8 cellular contexts compared by ENCODE assay signal in genomic region chr22:36123673-36124630, GRCh38. TPM values are rescaled to one million over a fixed set of nuclear protein-coding genes. Genes with fewer than 3 reads are reported as not detected.
DNase-seq lines count a peak whose midpoint lies in the region; ATAC-seq and TF ChIP-seq lines count a peak whose summit lies in the region.

No MANE protein-coding gene starts in this region.

- H3K36me3 Mint-ChIP-seq in activated CD4-positive, alpha-beta memory T cell treated with anti-CD3 and anti-CD28 coated beads for 36 hours: peaks cover 2% of the 10 kb centered on the region

- peak; percentile 84 for ATAC-seq in GM19025 (IDR thresholded peaks at IDR 0.05; ENCODE audit: low read depth, unreplicated experiment)
- peak; percentile 99 for ATAC-seq in lower lobe of right lung

- DNase-seq in AG04449 (ENCODE audit: low read depth, low spot score) (peak; percentile 55), HL-60 (ENCODE audit: low read depth in 1 of 2, low spot score in 1 of 2) (peak; percentile 80 to 89), NCI-H82 treated with DMSO at 0.1 percent for 48 hours (lab: John Stamatoyannopoulos, UW; ENCODE audit: unreplicated experiment) (peak; percentile 50), dorsolateral prefrontal cortex (peak; percentile 82 to 92 (median 90)), lower lobe of right lung (peak; percentile 98)
- peak; percentile 95 for DNase-seq in activated CD4-positive, alpha-beta memory T cell treated with anti-CD3 and anti-CD28 coated beads for 36 hours
- peak; percentile 90 to 95 for DNase-seq in stimulated activated CD4-positive, alpha-beta T cell treated with anti-CD3 and anti-CD28 coated beads, Interleukin-4, amount 100 ng/mL, for 4 hours

- H3K4me1 Mint-ChIP-seq in activated CD4-positive, alpha-beta memory T cell treated with anti-CD3 and anti-CD28 coated beads for 36 hours (ENCODE audit: low read depth): peaks cover 12% of the 10 kb centered on the region

- H3K27ac Mint-ChIP-seq in activated CD4-positive, alpha-beta memory T cell treated with anti-CD3 and anti-CD28 coated beads for 36 hours: peak overlapping the region; percentile 67

- peak overlapping the region; percentile 66 for H3K4me3 Mint-ChIP-seq in activated CD4-positive, alpha-beta memory T cell treated with anti-CD3 and anti-CD28 coated beads for 36 hours

- H3K9me3 ChIP-seq in lower lobe of right lung: no peaks in the 10 kb centered on the region

- CTCF ChIA-PET in AG04449 (lab: Yijun Ruan, JAX): interaction anchor here (0.6 to 6.0 kb wide), 52 partner anchors 9 to 693 kb away, joined by 3 to 61 read pairs (median 4); partner anchors contain the start of gene APOL6
- CTCF ChIA-PET in activated CD4-positive, alpha-beta memory T cell treated with anti-CD3 and anti-CD28 coated beads for 36 hours (lab: Charles Lee): interaction anchor here (0.6 to 3.5 kb wide), 40 partner anchors 9 to 773 kb away, joined by 3 to 35 read pairs (median 4); partner anchors contain the start of genes APOL2 and MB

- no peaks in the 10 kb centered on the region for H3K9me3 Mint-ChIP-seq in activated CD4-positive, alpha-beta memory T cell treated with anti-CD3 and anti-CD28 coated beads for 36 hours

- peaks cover 4% of the 10 kb centered on the region for H3K27me3 ChIP-seq in HL-60 (ENCODE audit: insufficient read depth, poor library complexity, severe bottlenecking)
- H3K27me3 ChIP-seq in dorsolateral prefrontal cortex: peaks cover 0 to 4% (median 0%) of the 10 kb centered on the region in 45 donors
- H3K27me3 ChIP-seq in lower lobe of right lung (ENCODE audit: low read depth): no peaks in the 10 kb centered on the region

- intact Hi-C loops in activated CD4-positive, alpha-beta memory T cell treated with anti-CD3 and anti-CD28 coated beads for 36 hours (cut with micrococcal nuclease): loop anchor here (1.0 to 5.0 kb wide), 4 partner anchors 58 to 772 kb away; no protein-coding TSS in a partner anchor
- intact Hi-C loops in dorsolateral prefrontal cortex (cut with DNase I) (loop anchor here (2.0 to 10.0 kb wide), 7 partner anchors 57 to 772 kb away; no protein-coding TSS in a partner anchor), lower lobe of right lung (cut with DNase I) (no loop called here)

- POLR2A ChIA-PET in AG04449 (lab: Yijun Ruan, JAX): interaction anchor here (0.6 kb wide), 1 partner anchor 194 kb away, joined by 3 read pairs; no protein-coding TSS in a partner anchor
- POLR2A ChIA-PET in activated CD4-positive, alpha-beta memory T cell treated with anti-CD3 and anti-CD28 coated beads for 36 hours (lab: Charles Lee): no interaction called here

- H3K4me1 ChIP-seq in lower lobe of right lung: peaks cover 13% of the 10 kb centered on the region

- H3K4me3 ChIP-seq in AG04449 (ENCODE audit: low read depth, low read length): no peak overlapping the region
- no peak overlapping the region for H3K4me3 ChIP-seq in HL-60 (replicated peaks; ENCODE audit: insufficient read depth, low read length)
- peak overlapping the region; percentile 5 to 74 (median 53) for H3K4me3 ChIP-seq in dorsolateral prefrontal cortex
- H3K4me3 ChIP-seq in lower lobe of right lung: peak overlapping the region; percentile 17

- peak overlapping the region; percentile 29; the same call in 1 of the 2 replicates for H3K27ac ChIP-seq in HL-60 (replicated peaks)
- H3K27ac ChIP-seq in dorsolateral prefrontal cortex: peak overlapping the region in 55 of 59 donors; percentile 4 to 91 (median 75)
- peak overlapping the region; percentile 82 for H3K27ac ChIP-seq in lower lobe of right lung

- no peaks in the 10 kb centered on the region for H3K36me3 ChIP-seq in lower lobe of right lung

- TF ChIP-seq CTCF in AG04449 (IDR thresholded peaks at IDR 0.05; ENCODE audit: insufficient read depth, low read length, missing control alignments): peak; percentile 99
- TF ChIP-seq CTCF in HL-60 (IDR thresholded peaks at IDR 0.05; ENCODE audit: insufficient read depth, low read length): peak; percentile 92
- peak; percentile 89 to 100 (median 99) for TF ChIP-seq CTCF in dorsolateral prefrontal cortex (IDR thresholded peaks at IDR 0.05 in 54 of 56, conservative IDR thresholded peaks at IDR 0.05 in 2 of 56; ENCODE audit: low read depth in 1 of 56, partially characterized antibody in 56 of 56)
- TF ChIP-seq CTCF in lower lobe of right lung (IDR thresholded peaks at IDR 0.05): peak; percentile 99

- no peaks in the 10 kb centered on the region for H3K27me3 Mint-ChIP-seq in activated CD4-positive, alpha-beta memory T cell treated with anti-CD3 and anti-CD28 coated beads for 36 hours

RNA-seq across cellular contexts. Expression of gene APOL3, which starts 36.6 kb away (rescaled TPM):
- 10 to 100 TPM; 63.9 to 66.7 TPM for total RNA-seq in activated CD4-positive, alpha-beta memory T cell treated with anti-CD3 and anti-CD28 coated beads for 36 hours
- total RNA-seq in dorsolateral prefrontal cortex (10 to 100 TPM in 78 of 120 experiments, 1 to 10 TPM in 42; 4.8 to 24.3 (median 11.7) TPM), lower lobe of right lung (77.0 TPM)

Comparison
In these comparisons a context has a peak if more than half of its experiments do, and no peak if none do; other contexts are left out.
1. H3K4me3 ChIP-seq: peak in dorsolateral prefrontal cortex (59 of 59) and lower lobe of right lung (single experiment); none in AG04449 (single experiment) and HL-60 (single experiment).
2. H3K27ac ChIP-seq: peak in every context shown above with its lines; median percentile 82 in lower lobe of right lung; 75 in dorsolateral prefrontal cortex; 29 in HL-60.
3. Peak in every context shown above with its lines, with median percentiles within 50 percentile points of each other: DNase-seq and CTCF ChIP-seq.